In genomic region chr21:14095021-14095420, GRCh38 we compare ENCODE assay signal across 17 cellular contexts.
DNase-seq lines count a peak whose midpoint lies in the region; ATAC-seq and TF ChIP-seq lines count a peak whose summit lies in the region.
"Had no signal": no experiment of that assay in that cellular context is flagged by ENCODE, and none has a peak within 500 bp of the region (broad histone marks: within the 10 kb centered on the region; RNA-seq: fewer than 3 reads in every experiment).

No MANE protein-coding gene starts in this region.

- peaks cover 0 to 6% of the 10 kb centered on the region in 2 donors for H3K36me3 Mint-ChIP-seq in CD4-positive, alpha-beta memory T cell

- H3K27me3 ChIP-seq in right atrium auricular region = no peaks in the 10 kb centered on the region
- H3K27me3 ChIP-seq in CD4-positive, alpha-beta memory T cell (ENCODE audit: insufficient read depth, low read length) = no peaks in the 10 kb centered on the region

- DNase-seq in ELF-1 (ENCODE audit: low read depth, low spot score) (peak; percentile 46), NCI-H345 (lab: John Stamatoyannopoulos, UW) (peak; percentile 61), globus pallidus (ENCODE audit: low spot score) (peak; percentile 35), pons (ENCODE audit: low spot score) (peak; percentile 36), right atrium auricular region (ENCODE audit: low spot score) (no peak)
- DNase-seq in CD4-positive, alpha-beta memory T cell = no peak
- DNase-seq: Caco-2; CD8-positive, alpha-beta memory T cell; DND-41; GOT3; HCEC 1CT; HFFc6; IMR-90; KBM-7 had no signal

- no peak overlapping the region for H3K27ac ChIP-seq in right atrium auricular region
- H3K27ac ChIP-seq in CD4-positive, alpha-beta memory T cell (ENCODE audit: low read depth, low read length) = no peak overlapping the region

- no peaks in the 10 kb centered on the region for H3K4me1 ChIP-seq in right atrium auricular region
- H3K4me1 ChIP-seq in CD4-positive, alpha-beta memory T cell (ENCODE audit: insufficient read depth, low read length) = no peaks in the 10 kb centered on the region
- H3K4me1 ChIP-seq: Caco-2 had no signal

- peaks cover 0 to 2% (median under 1%) of the 10 kb centered on the region in 4 donors for H3K4me1 Mint-ChIP-seq in CD4-positive, alpha-beta memory T cell
- H3K4me1 Mint-ChIP-seq: CD14-positive monocyte; CD8-positive, alpha-beta memory T cell had no signal

- H3K9me3 Mint-ChIP-seq in CD4-positive, alpha-beta memory T cell = peaks cover 0 to 8% (median 0%) of the 10 kb centered on the region in 8 donors
- H3K9me3 Mint-ChIP-seq: HFFc6 had no signal

- CTCF ChIA-PET in CD4-positive, alpha-beta memory T cell (lab: Charles Lee; ENCODE audit: partially characterized antibody) = interaction anchor here (0.7 to 0.9 kb wide), 2 partner anchors 9 to 15 kb away, joined by 3 read pairs; no protein-coding TSS in a partner anchor

- TF ChIP-seq CTCF in right atrium auricular region (IDR thresholded peaks at IDR 0.05) = no peak

- no peaks in the 10 kb centered on the region for H3K9me3 ChIP-seq in right atrium auricular region
- H3K9me3 ChIP-seq in CD4-positive, alpha-beta memory T cell (ENCODE audit: control insufficient read depth in 1 of 2, low read length in 2 of 2) = no peaks in the 10 kb centered on the region
- H3K9me3 ChIP-seq: Caco-2 had no signal

- H3K4me3 Mint-ChIP-seq in CD4-positive, alpha-beta memory T cell = no peak overlapping the region
- H3K4me3 Mint-ChIP-seq: CD14-positive monocyte; CD8-positive, alpha-beta memory T cell; HFFc6 had no signal

- POLR2A ChIA-PET in CD4-positive, alpha-beta memory T cell (lab: Charles Lee; ENCODE audit: partially characterized antibody) = no interaction called here

- no peaks in the 10 kb centered on the region for H3K27me3 Mint-ChIP-seq in CD4-positive, alpha-beta memory T cell
- H3K27me3 Mint-ChIP-seq: CD8-positive, alpha-beta memory T cell had no signal

- intact Hi-C loops in CD4-positive, alpha-beta memory T cell (cut with micrococcal nuclease) = no loop called here

- H3K4me3 ChIP-seq in right atrium auricular region = no peak overlapping the region
- no peak overlapping the region for H3K4me3 ChIP-seq in CD4-positive, alpha-beta memory T cell (ENCODE audit: low read length in 2 of 2)

- no peaks in the 10 kb centered on the region for H3K36me3 ChIP-seq in right atrium auricular region
- H3K36me3 ChIP-seq in CD4-positive, alpha-beta memory T cell (ENCODE audit: insufficient read depth, low read length) = no peaks in the 10 kb centered on the region

- ATAC-seq in HG02970 (IDR thresholded peaks at IDR 0.05; ENCODE audit: low FRiP score, unreplicated experiment) (no peak), GM21825 (IDR thresholded peaks at IDR 0.05; ENCODE audit: unreplicated experiment) (no peak)

- no peak overlapping the region for H3K27ac Mint-ChIP-seq in CD4-positive, alpha-beta memory T cell
- H3K27ac Mint-ChIP-seq: HFFc6 had no signal

Comparison
In these comparisons a context has a peak if more than half of its experiments do, and no peak if none do; other contexts are left out.
1. DNase-seq: peak in ELF-1 (single experiment), NCI-H345 (single experiment), globus pallidus (single experiment) and pons (single experiment); none in right atrium auricular region (single experiment) and CD4-positive, alpha-beta memory T cell (0 of 5).